Comparison of ENCODE assay signal across 8 cellular contexts in genomic region chr19:42254850-42255765, GRCh38. TPM values are rescaled to one million over a fixed set of nuclear protein-coding genes. Genes with fewer than 3 reads are reported as not detected.
A peak's percentile ranks its signal among the peaks of the same experiment; 100 is the strongest.
DNase-seq lines count a peak whose midpoint lies in the region; ATAC-seq and TF ChIP-seq lines count a peak whose summit lies in the region.

ERF (minus strand) TSS chr19:42255128; CDS start chr19:42254999, 129 bp downstream.

- H3K23ac ChIP-seq in neuronal stem cell (ENCODE audit: low read depth, low read length, poor library complexity): peak within 1 kb of the TSS; percentile 99

- H3F3A ChIP-seq in Loucy (ENCODE audit: low read depth): no peaks in the 10 kb centered on the region

- H3K79me1 ChIP-seq in neuronal stem cell (ENCODE audit: low read depth, low read length): peaks cover 23% of the 10 kb centered on the region

- peak within 1 kb of the TSS; percentile 82 for H3K4me3 ChIP-seq in Loucy (ENCODE audit: low read length, poor library complexity, severe bottlenecking)
- peak within 1 kb of the TSS; percentile 81 for H3K4me3 ChIP-seq in SJCRH30
- peak within 1 kb of the TSS; percentile 94 to 95 for H3K4me3 ChIP-seq in neuronal stem cell (ENCODE audit: low read length in 2 of 2)
- peak within 1 kb of the TSS; percentile 74 to 92 (median 85) for H3K4me3 ChIP-seq in subcutaneous abdominal adipose tissue (ENCODE audit: low read depth in 1 of 5, low read length in 5 of 5)

- H2AK5ac ChIP-seq in neuronal stem cell (ENCODE audit: low read depth, low read length): peak within 1 kb of the TSS; percentile 90

- H4K20me1 ChIP-seq in Loucy (ENCODE audit: insufficient read depth, low read length, poor library complexity, severe bottlenecking): no peaks in the 10 kb centered on the region

- H3K36me3 ChIP-seq in Loucy (ENCODE audit: insufficient read depth, low read length): no peaks in the 10 kb centered on the region
- H3K36me3 ChIP-seq in SJCRH30: peaks cover 1% of the 10 kb centered on the region; the same call in 1 of the 2 replicates
- H3K36me3 ChIP-seq in neuronal stem cell (replicated peaks in 1 of 2; ENCODE audit: control insufficient read depth in 2 of 2, insufficient read depth in 2 of 2, low read length in 2 of 2): peaks cover 5 to 13% of the 10 kb centered on the region in 2 donors
- H3K36me3 ChIP-seq in subcutaneous abdominal adipose tissue (ENCODE audit: control insufficient read depth in 5 of 5, insufficient read depth in 5 of 5, low read length in 5 of 5): peaks cover 0 to 3% (median under 1%) of the 10 kb centered on the region in 5 donors

- H4K91ac ChIP-seq in neuronal stem cell (ENCODE audit: low read depth, low read length, poor library complexity): no peak within 1 kb of the TSS

- peak within 1 kb of the TSS; percentile 99 for H3K18ac ChIP-seq in neuronal stem cell (ENCODE audit: low read length)

- no peaks in the 10 kb centered on the region for H3K9me3 ChIP-seq in Loucy (ENCODE audit: insufficient read depth, low read depth, low read length)
- no peaks in the 10 kb centered on the region for H3K9me3 ChIP-seq in SJCRH30 (replicated peaks)
- no peaks in the 10 kb centered on the region for H3K9me3 ChIP-seq in neuronal stem cell (replicated peaks in 1 of 2; ENCODE audit: control insufficient read depth in 2 of 2, insufficient read depth in 1 of 2, low read depth in 1 of 2, low read length in 2 of 2)
- H3K9me3 ChIP-seq in subcutaneous abdominal adipose tissue (ENCODE audit: control insufficient read depth in 5 of 5, low read length in 5 of 5): no peaks in the 10 kb centered on the region

- peak within 1 kb of the TSS; percentile 84 for H3K9ac ChIP-seq in Loucy (ENCODE audit: low read depth, low read length, poor library complexity, severe bottlenecking)
- H3K9ac ChIP-seq in neuronal stem cell (ENCODE audit: low read depth, low read length, poor library complexity): peak within 1 kb of the TSS; percentile 99
- peak within 1 kb of the TSS in 4 of 5 donors; percentile 83 to 92 (median 90) for H3K9ac ChIP-seq in subcutaneous abdominal adipose tissue (ENCODE audit: low read length in 5 of 5)

- H3K4me1 ChIP-seq in Loucy (ENCODE audit: insufficient read depth, low read length, poor library complexity, severe bottlenecking) (peaks cover 17% of the 10 kb centered on the region), SJCRH30 (peaks cover 6% of the 10 kb centered on the region; the same call in 1 of the 2 replicates), neuronal stem cell (ENCODE audit: control insufficient read depth in 2 of 2, insufficient read depth in 1 of 2, low read depth in 1 of 2, low read length in 2 of 2) (peaks cover 19 to 25% of the 10 kb centered on the region in 2 donors), subcutaneous abdominal adipose tissue (ENCODE audit: control insufficient read depth in 5 of 5, insufficient read depth in 5 of 5, low read length in 5 of 5) (peaks cover 3 to 47% (median 44%) of the 10 kb centered on the region in 5 donors)

- H2BK15ac ChIP-seq in neuronal stem cell (ENCODE audit: low read length): peak within 1 kb of the TSS; percentile 99

- peak within 1 kb of the TSS; percentile 100 for H2BK5ac ChIP-seq in neuronal stem cell (ENCODE audit: low read length)

- H3K27me3 ChIP-seq in Loucy (ENCODE audit: insufficient read depth, low read length, poor library complexity, severe bottlenecking): no peaks in the 10 kb centered on the region
- no peaks in the 10 kb centered on the region for H3K27me3 ChIP-seq in SJCRH30
- H3K27me3 ChIP-seq in neuronal stem cell (ENCODE audit: control insufficient read depth in 3 of 3, insufficient read depth in 3 of 3, low read depth in 1 of 3, low read length in 3 of 3): no peaks in the 10 kb centered on the region
- peaks cover 0 to 3% (median 0%) of the 10 kb centered on the region in 5 donors for H3K27me3 ChIP-seq in subcutaneous abdominal adipose tissue (ENCODE audit: control insufficient read depth in 5 of 5, insufficient read depth in 4 of 5, low read length in 5 of 5)

- DNase-seq in DMS 273 treated with DMSO at 0.1 percent for 48 hours (lab: John Stamatoyannopoulos, UW) (peak; percentile 62), SJCRH30 (peak; percentile 89 to 91), foreskin melanocyte (peak; percentile 81), neuronal stem cell (ENCODE audit: low spot score) (peak; percentile 96)
- DNase-seq in activated naive CD4-positive, alpha-beta T cell (lab: John Stamatoyannopoulos, UW): peak; percentile 86 to 94 (median 88)

- peak within 1 kb of the TSS; percentile 82 for H3K14ac ChIP-seq in neuronal stem cell (ENCODE audit: low read length)

- H3K9me2 ChIP-seq in Loucy (replicated peaks; ENCODE audit: low read depth, low read length): no peaks in the 10 kb centered on the region

- H3K27ac ChIP-seq in SJCRH30 (peak within 1 kb of the TSS; percentile 71), neuronal stem cell (replicated peaks; ENCODE audit: low read length) (peak within 1 kb of the TSS; percentile 96), subcutaneous abdominal adipose tissue (ENCODE audit: low read depth, low read length) (peak within 1 kb of the TSS; percentile 84)

- no peak within 1 kb of the TSS for H2BK12ac ChIP-seq in neuronal stem cell (ENCODE audit: low read length)

- no peak for TF ChIP-seq CTCF in Loucy (conservative IDR thresholded peaks at IDR 0.05; ENCODE audit: low read length)

- H2BK120ac ChIP-seq in neuronal stem cell (ENCODE audit: low read depth, low read length): peak within 1 kb of the TSS; percentile 91

- H3K79me2 ChIP-seq in Loucy (ENCODE audit: insufficient read depth, low read length): peaks cover 33% of the 10 kb centered on the region

- ATAC-seq in GM21737 (IDR thresholded peaks at IDR 0.05; ENCODE audit: unreplicated experiment): peak; percentile 58

- no CpG with 5 or more reads among the region's 75 CpGs for WGBS in neuronal stem cell (ENCODE audit: extremely low coverage in 2 of 2, insufficient read length in 2 of 2, insufficient replicate concordance in 1 of 2), 2 donors

- H3K4me2 ChIP-seq in Loucy (ENCODE audit: low read depth, low read length, poor library complexity, severe bottlenecking) (peak within 1 kb of the TSS; percentile 94), neuronal stem cell (ENCODE audit: insufficient read depth, low read length, poor library complexity, severe bottlenecking) (peak within 1 kb of the TSS; percentile 71)

- H4K8ac ChIP-seq in neuronal stem cell (ENCODE audit: low read depth, low read length): no peak within 1 kb of the TSS

- peak within 1 kb of the TSS; percentile 76 for H3K4ac ChIP-seq in neuronal stem cell (ENCODE audit: low read length)

- peak within 1 kb of the TSS; percentile 96 for H2AFZ ChIP-seq in Loucy (ENCODE audit: low read length)
- peak within 1 kb of the TSS; percentile 89 for H2AFZ ChIP-seq in neuronal stem cell (ENCODE audit: low read length)

RNA-seq across cellular contexts. Expression of gene ERF, which starts in this region (rescaled TPM):
- 35.1 and 37.7 TPM in 2 replicates for total RNA-seq in SJCRH30 (2014; rRNA removed; shearing (Covaris generic))
- polyA plus RNA-seq in neuronal stem cell (2013, experiment 1 of 2): 77.7 TPM
- 78.0 TPM for polyA plus RNA-seq in neuronal stem cell (2013, experiment 2 of 2)

Comparison
In these comparisons a context has a peak if more than half of its experiments do, and no peak if none do; other contexts are left out.
1. Peak in every context shown above with its lines: DNase-seq, ATAC-seq, H3K4me3 ChIP-seq and H3K27ac ChIP-seq.